In the genomic region with DNA sequence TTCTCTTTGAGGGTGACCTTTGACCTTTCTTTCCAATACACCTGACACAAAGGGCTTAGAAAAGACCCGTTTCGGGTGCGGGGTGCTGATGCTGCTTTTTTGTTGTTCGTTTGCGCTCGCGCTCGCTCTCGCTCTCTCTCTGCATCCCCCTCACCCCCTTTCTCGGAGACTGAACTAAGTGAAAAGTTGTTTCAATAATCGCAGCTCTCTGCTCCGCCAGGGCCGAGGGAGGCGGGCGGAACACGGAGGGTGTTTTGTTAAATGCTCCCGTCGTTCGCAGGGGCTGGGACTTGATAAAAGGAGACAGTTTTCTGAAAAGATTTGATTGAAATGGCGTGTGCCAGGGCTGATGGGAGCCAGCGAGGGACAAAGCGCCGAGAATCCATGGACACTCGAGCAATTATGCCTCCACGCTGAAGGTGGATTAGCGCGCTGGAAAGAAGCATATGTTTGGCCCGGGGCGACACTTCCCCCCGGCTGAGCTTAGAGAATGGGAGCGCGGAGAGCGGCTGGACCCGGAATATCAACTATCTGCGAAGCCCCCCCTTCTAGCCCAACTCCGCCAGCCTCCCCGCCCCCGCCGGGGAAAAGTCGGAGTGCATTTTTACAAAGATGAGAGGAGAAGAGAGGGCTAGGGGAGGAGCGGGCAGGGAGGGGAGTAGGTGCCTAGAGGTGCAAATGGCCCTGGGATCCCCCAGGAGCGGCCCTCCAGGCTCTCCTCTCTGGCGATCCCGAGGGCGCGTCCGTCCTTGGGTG, we compare ENCODE assay signal across 1 cellular context.
TF ChIP-seq lines count a peak whose summit lies in the region.

No MANE protein-coding gene starts in this region.

TF ChIP-seq in WTC11, 78 proteins besides CTCF, POLR2A, EP300 and RAD21 (continued from another document):
- TF ChIP-seq, protein P1, sequence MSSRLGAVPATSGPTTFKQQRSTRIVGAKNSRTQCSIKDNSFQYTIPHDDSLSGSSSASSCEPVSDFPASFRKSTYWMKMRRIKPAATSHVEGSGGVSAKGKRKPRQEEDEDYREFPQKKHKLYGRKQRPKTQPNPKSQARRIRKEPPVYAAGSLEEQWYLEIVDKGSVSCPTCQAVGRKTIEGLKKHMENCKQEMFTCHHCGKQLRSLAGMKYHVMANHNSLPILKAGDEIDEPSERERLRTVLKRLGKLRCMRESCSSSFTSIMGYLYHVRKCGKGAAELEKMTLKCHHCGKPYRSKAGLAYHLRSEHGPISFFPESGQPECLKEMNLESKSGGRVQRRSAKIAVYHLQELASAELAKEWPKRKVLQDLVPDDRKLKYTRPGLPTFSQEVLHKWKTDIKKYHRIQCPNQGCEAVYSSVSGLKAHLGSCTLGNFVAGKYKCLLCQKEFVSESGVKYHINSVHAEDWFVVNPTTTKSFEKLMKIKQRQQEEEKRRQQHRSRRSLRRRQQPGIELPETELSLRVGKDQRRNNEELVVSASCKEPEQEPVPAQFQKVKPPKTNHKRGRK (CRISPR knock-in tag; IDR thresholded peaks at IDR 0.05; ENCODE audit: borderline replicate concordance), result no peak
- TF ChIP-seq ZBTB21 (CRISPR knock-in tag; IDR thresholded peaks at IDR 0.05; ENCODE audit: borderline replicate concordance), result no peak
